Comparison of ENCODE assay signal across 12 cellular contexts in the genomic region with DNA sequence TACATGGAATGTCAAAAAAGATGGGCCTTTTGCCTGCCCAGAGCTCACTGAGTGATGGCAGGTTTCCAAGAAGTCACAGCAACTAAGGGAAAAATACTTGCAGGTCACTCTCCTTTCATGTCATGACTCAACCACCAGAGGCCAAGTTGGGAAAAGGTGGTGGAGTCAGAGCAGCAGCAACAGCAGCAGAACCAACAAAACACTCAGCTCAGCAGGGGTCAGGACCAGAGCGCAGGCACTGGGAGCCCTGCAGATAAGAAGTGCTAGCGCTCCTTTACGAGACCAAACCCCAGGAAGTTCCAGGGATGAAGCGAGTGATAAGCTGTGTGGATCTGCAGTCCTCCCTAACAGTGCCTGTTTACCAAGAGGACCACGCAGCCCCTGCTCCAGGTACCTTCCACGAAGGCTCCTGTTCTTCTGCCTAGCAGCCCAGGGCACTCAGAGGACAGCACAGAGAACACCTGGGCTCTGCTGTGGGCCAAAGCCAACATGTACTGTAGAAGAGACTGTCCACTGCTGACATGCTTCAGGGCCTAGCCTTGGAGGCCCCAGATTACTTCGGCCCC. TPM values are rescaled to one million over a fixed set of nuclear protein-coding genes. Genes with fewer than 3 reads are reported as not detected.
A peak's percentile ranks its signal among the peaks of the same experiment; 100 is the strongest.
DNase-seq lines count a peak whose midpoint lies in the region; ATAC-seq, FAIRE-seq and TF ChIP-seq lines count a peak whose summit lies in the region.
"Had no signal": no experiment of that assay in that cellular context is flagged by ENCODE, and none has a peak within 500 bp of the region (broad histone marks: within the 10 kb centered on the region; RNA-seq: fewer than 3 reads in every experiment).

No MANE protein-coding gene starts in this region.

- peaks cover 10% of the 10 kb centered on the region for H3K36me3 Mint-ChIP-seq in T-helper 2 cell treated with Interferon-gamma antibody and Interleukin-4, amounts not matched to agents 5 μg/mL and 100 μg/mL, for 36 hours (ENCODE audit: low read depth)

- H3K4me2 ChIP-seq in HepG2 (ENCODE audit: low read depth, low read length), result peak overlapping the region; percentile 52

- H3K4me3 Mint-ChIP-seq in T-helper 2 cell treated with Interferon-gamma antibody and Interleukin-4, amounts not matched to agents 5 μg/mL and 100 μg/mL, for 36 hours, result no peak overlapping the region
- H3K4me3 Mint-ChIP-seq: T-helper 1 cell treated with Interleukin-12 subunit alpha and Interleukin-12 subunit beta and Interleukin-4 antibody, amounts not matched to agents 30 μg/mL and 1 μg/mL, for 36 hours had no signal

- CTCF ChIA-PET in HepG2 (lab: Yijun Ruan, JAX; ENCODE audit: low intra/inter-chr PET ratio, low total read pairs), result interaction anchor here (0.8 kb wide), 1 partner anchor 16 kb away, joined by 5 read pairs; no protein-coding TSS in a partner anchor

- intact Hi-C loops in breast epithelium (cut with DNase I; ENCODE audit: low total_unique reads) (no loop called here), HepG2 (cut with micrococcal nuclease; ENCODE audit: unreplicated experiment) (no loop called here)

- TF ChIP-seq RAD21 in HepG2 (CRISPR knock-in tag; IDR thresholded peaks at IDR 0.05), result no peak

- peak; percentile 90 for ATAC-seq in HepG2

- peak; percentile 84 for FAIRE-seq in HepG2 (lab: Jason Lieb, UNC)
- FAIRE-seq: G401.6 had no signal

- H3K4me1 Mint-ChIP-seq in T-helper 2 cell treated with Interferon-gamma antibody and Interleukin-4, amounts not matched to agents 5 μg/mL and 100 μg/mL, for 36 hours (ENCODE audit: low read depth), result no peaks in the 10 kb centered on the region

- peak overlapping the region; percentile 12 to 55 for H3K27ac ChIP-seq in breast epithelium
- peak overlapping the region; percentile 60 for H3K27ac ChIP-seq in HepG2 (ENCODE audit: extremely low read length, insufficient read depth, low read length)
- H3K27ac ChIP-seq: upper lobe of left lung had no signal

- POLR2A ChIA-PET in HepG2 (lab: Yijun Ruan, JAX), result interaction anchor here (0.8 to 1.2 kb wide), 3 partner anchors 71 to 132 kb away, joined by 3 to 5 read pairs (median 4); partner anchors contain the start of genes DUSP7 and RPL29

- H3K9ac ChIP-seq in HepG2 (ENCODE audit: insufficient read depth, low read depth, low read length), result peak overlapping the region; percentile 50

- WGBS in HepG2 (ENCODE audit: low lambda C conversion rate), result 29% methylated on average over 7 of the region's 7 CpGs

- TF ChIP-seq POLR2A in breast epithelium (IDR thresholded peaks at IDR 0.05) (no peak), HepG2 (IDR thresholded peaks at IDR 0.05; ENCODE audit: insufficient read depth in 1 of 2, low read depth in 2 of 2, low read length in 2 of 2) (no peak)

- H4K20me1 ChIP-seq in HepG2 (ENCODE audit: insufficient read depth, low read length), result no peaks in the 10 kb centered on the region

- no peaks in the 10 kb centered on the region for H3K9me3 Mint-ChIP-seq in T-helper 2 cell treated with Interferon-gamma antibody and Interleukin-4, amounts not matched to agents 5 μg/mL and 100 μg/mL, for 36 hours
- H3K9me3 Mint-ChIP-seq: T-helper 1 cell treated with Interleukin-12 subunit alpha and Interleukin-12 subunit beta and Interleukin-4 antibody, amounts not matched to agents 30 μg/mL and 1 μg/mL, for 36 hours had no signal

- H2AFZ ChIP-seq in HepG2 (ENCODE audit: low read length), result no peak overlapping the region

- peak in 1 of 3 donors; percentile 14 for TF ChIP-seq CTCF in breast epithelium (IDR thresholded peaks at IDR 0.05)
- TF ChIP-seq CTCF in HepG2 (CRISPR knock-in tag; IDR thresholded peaks at IDR 0.05), result peak; percentile 12; the same call in 1 of the 2 replicates
- TF ChIP-seq CTCF in GM13976 (IDR thresholded peaks at IDR 0.05; ENCODE audit: borderline replicate concordance, control extremely low read depth, extremely low read depth, insufficient read depth, missing control alignments), result no peak

- H3K9me3 ChIP-seq in breast epithelium, result no peaks in the 10 kb centered on the region
- no peaks in the 10 kb centered on the region for H3K9me3 ChIP-seq in HepG2 (ENCODE audit: low read length)
- H3K9me3 ChIP-seq: upper lobe of left lung had no signal

- H3K27me3 ChIP-seq in breast epithelium (no peaks in the 10 kb centered on the region), HepG2 (ENCODE audit: control insufficient read depth in 1 of 2, insufficient read depth in 2 of 2, low read length in 2 of 2) (no peaks in the 10 kb centered on the region; a peak in 1 of 5 replicates)
- H3K27me3 ChIP-seq: upper lobe of left lung had no signal

- H3K79me2 ChIP-seq in HepG2 (ENCODE audit: insufficient read depth, low read length), result no peaks in the 10 kb centered on the region

- no peak overlapping the region for H3K27ac Mint-ChIP-seq in T-helper 2 cell treated with Interferon-gamma antibody and Interleukin-4, amounts not matched to agents 5 μg/mL and 100 μg/mL, for 36 hours
- H3K27ac Mint-ChIP-seq: T-helper 1 cell treated with Interleukin-12 subunit alpha and Interleukin-12 subunit beta and Interleukin-4 antibody, amounts not matched to agents 30 μg/mL and 1 μg/mL, for 36 hours had no signal

- H3K27me3 Mint-ChIP-seq in T-helper 2 cell treated with Interferon-gamma antibody and Interleukin-4, amounts not matched to agents 5 μg/mL and 100 μg/mL, for 36 hours (ENCODE audit: low read depth), result no peaks in the 10 kb centered on the region

- 0 out of 4 replicates have a peak, but pooled peaks of 1 of the 2 experiments have one; percentile 5 for TF ChIP-seq EP300 in HepG2 (IDR thresholded peaks at IDR 0.05; ENCODE audit: low read depth in 2 of 2, low read length in 2 of 2)
- TF ChIP-seq EP300 in HepG2 (CRISPR knock-in tag; IDR thresholded peaks at IDR 0.05; ENCODE audit: borderline replicate concordance), result no peak

- H3K4me1 ChIP-seq in breast epithelium (no peaks in the 10 kb centered on the region), HepG2 (ENCODE audit: insufficient read depth, low read length) (peaks cover 14% of the 10 kb centered on the region)

- no TSS peak for BruUV-seq in HepG2 (replicated peaks; lab: Mats Ljungman, UMichigan)

- DNase-seq in Caki2 (ENCODE audit: low read depth) (peak; percentile 79), LHCN-M2 (ENCODE audit: low read depth) (peak; percentile 52), breast epithelium (ENCODE audit: low spot score in 2 of 2) (no peak), HepG2 (ENCODE audit: low spot score) (peak; percentile 84), T-helper 9 cell (no peak), OCI-M1 (lab: John Stamatoyannopoulos, UW) (no peak), GM13976 (ENCODE audit: low spot score) (no peak)
- DNase-seq in T-helper 2 cell treated with Interferon-gamma antibody and Interleukin-4, amounts not matched to agents 5 μg/mL and 100 μg/mL, for 36 hours (ENCODE audit: low spot score), result no peak
- DNase-seq: MM.1S had no signal

- in situ Hi-C loops in Caki2 (cut with HindIII; ENCODE audit: low pct_unique_long_range_greater_than_20kb, low sequenced_read_pairs), result no loop called here
- in situ Hi-C loops in HepG2 (cut with HindIII; ENCODE audit: extremely low pct_ligation_motif_present, low pct_unique_long_range_greater_than_20kb), result no loop called here
- in situ Hi-C loops in GM13976 (cut with MboI; ENCODE audit: low sequenced_read_pairs, unreplicated experiment), result no loop called here

- no peak overlapping the region for H3K4me3 ChIP-seq in breast epithelium
- H3K4me3 ChIP-seq in HepG2 (replicated peaks in 1 of 3; ENCODE audit: insufficient read depth in 1 of 3, low read depth in 2 of 3, low read length in 3 of 3), result no peak overlapping the region; a peak in 1 of 6 replicates
- H3K4me3 ChIP-seq: upper lobe of left lung had no signal

- H3K36me3 ChIP-seq in breast epithelium, result no peaks in the 10 kb centered on the region
- peaks cover 1 to 15% of the 10 kb centered on the region in 2 experiments; a peak in 4 of 5 replicates for H3K36me3 ChIP-seq in HepG2 (replicated peaks in 1 of 2; ENCODE audit: control insufficient read depth in 1 of 2, insufficient read depth in 2 of 2, low read length in 2 of 2)
- H3K36me3 ChIP-seq: upper lobe of left lung had no signal

TF ChIP-seq in HepG2, 621 proteins besides CTCF, POLR2A, EP300 and RAD21 (continues in another document):
- TF ChIP-seq POLR2AphosphoS5 (IDR thresholded peaks at IDR 0.05; ENCODE audit: low read depth, low read length), result no peak
- TF ChIP-seq RARA (CRISPR knock-in tag; IDR thresholded peaks at IDR 0.05), result peak; percentile 62
- TF ChIP-seq ZKSCAN8 (CRISPR knock-in tag; IDR thresholded peaks at IDR 0.05; ENCODE audit: borderline replicate concordance), result no peak
- TF ChIP-seq, protein P1, sequence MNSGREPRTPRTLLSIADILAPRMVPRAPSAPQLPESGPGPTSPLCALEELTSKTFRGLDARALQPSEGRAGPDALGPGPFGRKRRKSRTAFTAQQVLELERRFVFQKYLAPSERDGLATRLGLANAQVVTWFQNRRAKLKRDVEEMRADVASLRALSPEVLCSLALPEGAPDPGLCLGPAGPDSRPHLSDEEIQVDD (CRISPR knock-in tag; IDR thresholded peaks at IDR 0.05; ENCODE audit: borderline replicate concordance), result no peak

RNA-seq across cellular contexts. Expression of gene POC1A, which starts 26.0 kb away (rescaled TPM):
- 20.8 and 32.1 TPM in 2 replicates for total RNA-seq in Caki2 (2014; rRNA removed; shearing (Covaris generic); ENCODE audit: low replicate concordance)
- total RNA-seq in LHCN-M2 (2014; rRNA removed) (18.9 and 19.1 TPM in 2 replicates), breast epithelium (1 to 10 TPM; 1.9 to 2.7 (median 2.6) TPM), HepG2 (2016; rRNA removed; fragmentation: Illumina TruSeq; extraction: Trizol) (20.0 and 22.5 TPM in 2 replicates)
- 21.2 TPM for polyA plus RNA-seq in LHCN-M2 (2012)
- total RNA-seq in HepG2 (2016; cell fraction: cytosol; rRNA removed; fragmentation: Illumina TruSeq; extraction: Trizol; ENCODE audit: low read depth), result 13.9 and 15.5 TPM in 2 replicates
- total RNA-seq in HepG2 (2016; cell fraction: insoluble cytoplasmic fraction; rRNA removed; fragmentation: Illumina TruSeq; extraction: Trizol), result 20.6 and 21.0 TPM in 2 replicates
- total RNA-seq in HepG2 (2016; cell fraction: membrane; rRNA removed; fragmentation: Illumina TruSeq; extraction: Trizol), result 24.6 and 24.9 TPM in 2 replicates
- total RNA-seq in HepG2 (2016; cell fraction: nucleus; rRNA removed; fragmentation: Illumina TruSeq; extraction: Trizol), result 11.2 and 11.3 TPM in 2 replicates
- polyA plus RNA-seq in HepG2 (2011; rRNA removed), result 12.6 and 14.6 TPM in 2 replicates
- 9.9 and 16.4 TPM in 2 replicates for polyA plus RNA-seq in HepG2 (2011; cell fraction: cytosol; rRNA removed)
- 9.4 and 12.5 TPM in 2 replicates for polyA plus RNA-seq in HepG2 (2011; cell fraction: nucleus; rRNA removed)
- 5.8 and 9.6 TPM in 2 replicates for polyA plus RNA-seq in HepG2 (2012)
- polyA plus RNA-seq in HepG2 (2016; cell fraction: cytosol; fragmentation: Illumina TruSeq; extraction: Trizol; ENCODE audit: low read depth), result 18.4 and 20.8 TPM in 2 replicates
- polyA plus RNA-seq in HepG2 (2016; cell fraction: insoluble cytoplasmic fraction; fragmentation: Illumina TruSeq; extraction: Trizol; ENCODE audit: low read depth), result 22.6 and 26.9 TPM in 2 replicates
- 23.5 and 25.2 TPM in 2 replicates for polyA plus RNA-seq in HepG2 (2016; cell fraction: membrane; fragmentation: Illumina TruSeq; extraction: Trizol; ENCODE audit: low read depth)
- 16.5 and 16.9 TPM in 2 replicates for polyA plus RNA-seq in HepG2 (2016; cell fraction: nucleus; fragmentation: Illumina TruSeq; extraction: Trizol; ENCODE audit: insufficient read depth, low read depth)
- 35.8 and 64.7 TPM in 2 replicates for polyA minus RNA-seq in HepG2 (2011; rRNA and poly(A)+ RNA removed; ENCODE audit: low replicate concordance)
- 4.6 and 7.1 TPM in 2 replicates for polyA minus RNA-seq in HepG2 (2011; cell fraction: cytosol; rRNA and poly(A)+ RNA removed)
- polyA minus RNA-seq in HepG2 (2011; cell fraction: nucleus; rRNA and poly(A)+ RNA removed), result 8.0 TPM in 2 replicates

Comparison
In these comparisons a context has a peak if more than half of its experiments do, and no peak if none do; other contexts are left out.
1. DNase-seq: peak in Caki2 (single experiment), LHCN-M2 (single experiment) and HepG2 (single experiment); none in breast epithelium (0 of 2), T-helper 9 cell (single experiment), OCI-M1 (single experiment), T-helper 2 cell treated with Interferon-gamma antibody and Interleukin-4, amounts not matched to agents 5 μg/mL and 100 μg/mL, for 36 hours (single experiment) and GM13976 (single experiment).